9 cellular contexts compared by ENCODE assay signal in the genomic region with DNA sequence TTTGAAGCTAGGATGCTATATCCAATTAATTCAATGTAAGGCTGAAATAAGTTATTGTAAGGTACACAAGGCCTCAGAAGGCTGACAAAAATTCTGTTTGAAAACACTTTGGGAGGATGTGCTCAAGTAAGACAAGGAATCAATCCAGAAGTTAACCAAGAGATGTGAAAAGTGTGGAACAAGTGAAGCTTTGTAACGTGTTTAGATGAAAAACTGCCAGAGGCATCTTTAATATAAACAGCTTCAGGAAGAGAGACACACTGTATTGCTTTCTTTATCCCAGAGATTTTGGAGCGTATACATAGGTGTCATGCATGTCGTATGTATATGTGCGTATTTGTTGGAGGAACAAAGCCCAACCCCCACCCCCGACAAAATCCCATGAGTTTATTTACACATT.
"Had no signal": no experiment of that assay in that cellular context is flagged by ENCODE, and none has a peak within 500 bp of the region (broad histone marks: within the 10 kb centered on the region; RNA-seq: fewer than 3 reads in every experiment).

No MANE protein-coding gene starts in this region.

- H3K36me3 Mint-ChIP-seq: IgD-negative memory B cell had no signal

- H3K9ac ChIP-seq: GM23248 had no signal

- ATAC-seq: HCT116 had no signal

- DNase-seq: GM23248, GOT3, H7, HFFc6, KBM-7 had no signal

- H3K27ac Mint-ChIP-seq: HFFc6, IgD-negative memory B cell had no signal

- H3K9me3 ChIP-seq: HAP-1 had no signal

- H2AFZ ChIP-seq: GM23248 had no signal

- H3K4me3 ChIP-seq: GM23248, HAP-1 had no signal

- H3K27ac ChIP-seq: GM23248, HL-60 had no signal

- H3K4me3 Mint-ChIP-seq: HFFc6, IgD-negative memory B cell had no signal

- H3K9me3 Mint-ChIP-seq: HFFc6, IgD-negative memory B cell had no signal

- H3K36me3 ChIP-seq: HAP-1 had no signal
